ENCODE assay signal across 16 cellular contexts in genomic region chr17:18378205-18378505, GRCh38. TPM values are rescaled to one million over a fixed set of nuclear protein-coding genes. Genes with fewer than 3 reads are reported as not detected.
"Had no signal": no experiment of that assay in that cellular context is flagged by ENCODE, and none has a peak within 500 bp of the region (broad histone marks: within the 10 kb centered on the region; RNA-seq: fewer than 3 reads in every experiment).

No MANE protein-coding gene starts in this region.

- H3K36me3 ChIP-seq: right atrium auricular region had no signal

- DNase-seq: activated CD4-positive, alpha-beta memory T cell treated with anti-CD3 and anti-CD28 coated beads, Interleukin-2, amount 10 ng/mL, durations not matched to agents 7 days and 5 days; activated naive CD4-positive, alpha-beta T cell; activated T-cell treated with anti-CD3 and anti-CD28 coated beads, Interleukin-2, amount 50 U/mL, for 48 hours; hippocampal formation; kidney glomerular epithelial cell; natural killer cell; stimulated activated naive B cell treated with anti-CD40 and anti-IgM and Interleukin-4, amounts not matched to agents 10 μg/mL and 1 μg/mL and 100 μg/mL, for 72 hours had no signal

- H3K4me3 ChIP-seq: lung, right atrium auricular region, smooth muscle cell had no signal

- ATAC-seq: natural killer cell had no signal

- H3K27ac ChIP-seq: right atrium auricular region had no signal

RNA-seq across cellular contexts. Expression of gene EVPLL, which starts 0.6 kb away (rescaled TPM):
- total RNA-seq: activated CD4-positive, alpha-beta memory T cell treated with anti-CD3 and anti-CD28 coated beads, Interleukin-2, amount 10 ng/mL, durations not matched to agents 7 days and 5 days; astrocyte; cardiac septum; glomerular endothelial cell; mononuclear cell; posterior vena cava; right atrium auricular region; smooth muscle cell; temporal lobe had no signal
- polyA plus RNA-seq: smooth muscle cell had no signal
